1 cellular context compared by ENCODE assay signal in the genomic region with DNA sequence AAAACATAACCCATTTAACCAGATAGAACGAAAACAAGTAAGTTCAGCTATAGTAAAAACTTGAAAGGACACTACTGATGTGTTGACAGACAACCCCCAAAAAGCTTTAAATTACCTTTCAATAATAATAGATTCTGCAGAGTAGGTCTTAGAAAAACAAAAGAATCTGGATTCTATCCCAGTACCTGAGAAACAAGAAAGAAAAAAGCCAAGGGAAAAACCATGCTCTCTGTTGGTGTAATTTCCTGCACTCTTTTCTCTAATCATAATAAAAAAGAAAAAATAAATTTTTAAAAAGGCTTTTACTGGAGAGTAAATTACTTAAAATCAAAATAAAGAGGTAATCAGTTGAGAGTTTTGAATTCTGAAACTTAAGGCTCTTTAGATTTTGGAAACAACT.
TF ChIP-seq lines count a peak whose summit lies in the region.

No MANE protein-coding gene starts in this region.

TF ChIP-seq in H1, 55 proteins besides CTCF, POLR2A, EP300 and RAD21 (continued from another document):
- TF ChIP-seq PHF8 (conservative IDR thresholded peaks at IDR 0.05; ENCODE audit: low read depth, low read length) (no peak), TAF7 (optimal IDR thresholded peaks at IDR 0.05; ENCODE audit: borderline replicate concordance, low read depth, low read length) (no peak), HDAC2 (IDR thresholded peaks at IDR 0.05; ENCODE audit: borderline replicate concordance in 1 of 2, low read depth in 2 of 2, low read length in 2 of 2) (no peak), ASH2L (IDR thresholded peaks at IDR 0.05; ENCODE audit: low read length) (no peak), GABPA (IDR thresholded peaks at IDR 0.05; ENCODE audit: borderline replicate concordance, insufficient read depth, low read length) (no peak), CHD1 (IDR thresholded peaks at IDR 0.05; ENCODE audit: low read depth, low read length) (no peak), TCF12 (IDR thresholded peaks at IDR 0.05; ENCODE audit: low read depth, low read length) (no peak), EZH2 (IDR thresholded peaks at IDR 0.05; ENCODE audit: low read depth, low read length, severe bottlenecking) (no peak), MAFK (IDR thresholded peaks at IDR 0.05; ENCODE audit: low read depth, low read length) (no peak), SRF (IDR thresholded peaks at IDR 0.05; ENCODE audit: low read depth, low read length) (no peak), CTBP2 (IDR thresholded peaks at IDR 0.05; ENCODE audit: borderline replicate concordance, insufficient read depth, insufficient read length, low read length) (no peak), FOSL1 (IDR thresholded peaks at IDR 0.05; ENCODE audit: insufficient read depth, low read depth, low read length) (no peak), TBP (IDR thresholded peaks at IDR 0.05; ENCODE audit: low read depth, low read length) (no peak)
